Comparison of ENCODE assay signal across 11 cellular contexts in genomic region chr1:180778782-180779398, GRCh38.
DNase-seq lines count a peak whose midpoint lies in the region; ATAC-seq, FAIRE-seq and TF ChIP-seq lines count a peak whose summit lies in the region.
"Had no signal": no experiment of that assay in that cellular context is flagged by ENCODE, and none has a peak within 500 bp of the region (broad histone marks: within the 10 kb centered on the region; RNA-seq: fewer than 3 reads in every experiment).

No MANE protein-coding gene starts in this region.

- TF ChIP-seq CTCF in liver (IDR thresholded peaks at IDR 0.05; ENCODE audit: low read depth, low read length, missing input control) = peak; percentile 52

- no peak overlapping the region for H3K27ac ChIP-seq in liver (ENCODE audit: low read depth in 1 of 2, low read length in 2 of 2)

- peak; percentile 71 for FAIRE-seq in TTC549 (lab: Jason Lieb, UNC)
- FAIRE-seq: A204.1 had no signal

- H3K9ac ChIP-seq in liver (ENCODE audit: low read depth in 1 of 2, low read length in 2 of 2) = no peak overlapping the region

- TF ChIP-seq RAD21 in liver (IDR thresholded peaks at IDR 0.05) = peak; percentile 70 to 81

- no peaks in the 10 kb centered on the region for H3K9me3 ChIP-seq in liver (ENCODE audit: control insufficient read depth in 4 of 4, low read length in 3 of 4)

- no peak for ATAC-seq in GM21737 (IDR thresholded peaks at IDR 0.05; ENCODE audit: unreplicated experiment)

- H3K36me3 ChIP-seq in liver (ENCODE audit: control insufficient read depth in 4 of 4, insufficient read depth in 3 of 4, low read depth in 1 of 4, low read length in 3 of 4) = no peaks in the 10 kb centered on the region

- H3K4me1 ChIP-seq in liver (ENCODE audit: control insufficient read depth in 4 of 4, insufficient read depth in 4 of 4, low read length in 3 of 4) = peaks cover 0 to 19% (median 6%) of the 10 kb centered on the region in 4 donors

- H3K27me3 ChIP-seq in liver (ENCODE audit: control insufficient read depth in 4 of 4, insufficient read depth in 4 of 4, low read length in 3 of 4) = no peaks in the 10 kb centered on the region

- H3K4me3 ChIP-seq in liver (ENCODE audit: low read depth in 1 of 3, low read length in 3 of 3) = no peak overlapping the region

- WGBS in liver = 46% methylated on average over 1 of the region's 1 CpG

- DNase-seq in DMS 273 (lab: John Stamatoyannopoulos, UW; ENCODE audit: unreplicated experiment) (peak; percentile 41), DMS 273 treated with DMSO at 0.1 percent for 48 hours (lab: John Stamatoyannopoulos, UW) (no peak), HPDE6-E6E7 (ENCODE audit: extremely low spot score) (peak; percentile 14), EL (no peak), SW 1271 (lab: John Stamatoyannopoulos, UW) (no peak)
- DNase-seq: activated gamma-delta T cell treated with Interleukin-2 at 50 U/mL for 16 hours, NCI-H2227 treated with DMSO at 0.1 percent for 48 hours had no signal

TF ChIP-seq in liver, 16 proteins besides CTCF, POLR2A, EP300 and RAD21:
- TF ChIP-seq HNF4G (IDR thresholded peaks at IDR 0.05) = no peak
- no peak for TF ChIP-seq ATF3 (IDR thresholded peaks at IDR 0.05)
- TF ChIP-seq HNF4A (conservative IDR thresholded peaks at IDR 0.05) = peak; percentile 58 to 62
- no peak for TF ChIP-seq MAX (IDR thresholded peaks at IDR 0.05)
- TF ChIP-seq RXRA (IDR thresholded peaks at IDR 0.05) = peak; percentile 57 to 58

Comparison
In these comparisons a context has a peak if more than half of its experiments do, and no peak if none do; other contexts are left out.
1. DNase-seq: peak in DMS 273 (single experiment) and HPDE6-E6E7 (single experiment); none in DMS 273 treated with DMSO at 0.1 percent for 48 hours (single experiment), EL (single experiment) and SW 1271 (0 of 2).